8 cellular contexts compared by ENCODE assay signal in genomic region chr1:151459331-151460046, GRCh38. TPM values are rescaled to one million over a fixed set of nuclear protein-coding genes. Genes with fewer than 3 reads are reported as not detected.
A peak's percentile ranks its signal among the peaks of the same experiment; 100 is the strongest.
DNase-seq lines count a peak whose midpoint lies in the region; ATAC-seq and TF ChIP-seq lines count a peak whose summit lies in the region.

POGZ (minus strand) TSS chr1:151459494; CDS start chr1:151442204, 17,290 bp downstream.

- H3K27ac Mint-ChIP-seq in activated B cell treated with CpG ODN at 0.5 μM for 24 hours, result peak within 1 kb of the TSS; percentile 91

- no peaks in the 10 kb centered on the region for H3K9me3 ChIP-seq in smooth muscle cell (replicated peaks; ENCODE audit: low read depth)

- H3K4me3 Mint-ChIP-seq in activated B cell treated with CpG ODN at 0.5 μM for 24 hours, result peak within 1 kb of the TSS; percentile 89

- POLR2A ChIA-PET in activated B cell treated with CpG ODN at 0.5 μM for 24 hours (lab: Charles Lee), result interaction anchor here (0.5 to 5.9 kb wide), 20 partner anchors 12 to 1574 kb away, joined by 3 to 122 read pairs (median 3); partner anchors contain the start of genes PI4KB, PSMB4, RPRD2 and S100A11

- no peaks in the 10 kb centered on the region for H3K9me3 Mint-ChIP-seq in activated B cell treated with CpG ODN at 0.5 μM for 24 hours

- ATAC-seq in GM18870 (IDR thresholded peaks at IDR 0.05; ENCODE audit: unreplicated experiment) (peak; percentile 46), HG03139 (IDR thresholded peaks at IDR 0.05; ENCODE audit: unreplicated experiment) (peak; percentile 74), activated B cell treated with CpG ODN at 0.5 μM for 24 hours (ENCODE audit: low read depth) (peak; percentile 68)

- peak; percentile 90 for DNase-seq in 8988T
- DNase-seq in NCI-H345 treated with DMSO at 0.1 percent for 48 hours (lab: John Stamatoyannopoulos, UW; ENCODE audit: unreplicated experiment), result peak; percentile 97
- peak; percentile 84 for DNase-seq in activated B cell treated with CpG ODN at 0.5 μM for 24 hours
- DNase-seq in cardiac fibroblast (ENCODE audit: low read depth in 2 of 2), result peak; percentile 98 to 99
- DNase-seq in iPS-NIHi7 (ENCODE audit: extremely low spot score), result peak; percentile 96
- DNase-seq in smooth muscle cell (lab: John Stamatoyannopoulos, UW; ENCODE audit: unreplicated experiment), result peak; percentile 71

- CTCF ChIA-PET in activated B cell treated with CpG ODN at 0.5 μM for 24 hours (lab: Charles Lee), result interaction anchor here (0.7 to 1.9 kb wide), 4 partner anchors 14 to 91 kb away, joined by 3 to 8 read pairs (median 3); no protein-coding TSS in a partner anchor

- H3K9ac ChIP-seq in smooth muscle cell (ENCODE audit: low read depth), result peak within 1 kb of the TSS; percentile 97

- peaks cover 40% of the 10 kb centered on the region for H3K4me1 Mint-ChIP-seq in activated B cell treated with CpG ODN at 0.5 μM for 24 hours

- H3K4me3 ChIP-seq in cardiac fibroblast (replicated peaks in 1 of 2; ENCODE audit: low read depth in 2 of 2, low read length in 2 of 2) (peak within 1 kb of the TSS; percentile 56 to 68), smooth muscle cell (peak within 1 kb of the TSS; percentile 84)

- H3F3A ChIP-seq in smooth muscle cell (ENCODE audit: low read depth), result peaks cover 5% of the 10 kb centered on the region

- intact Hi-C loops in activated B cell treated with CpG ODN at 0.5 μM for 24 hours (cut with micrococcal nuclease), result loop anchor here (1.0 to 5.0 kb wide), 8 partner anchors 14 to 378 kb away; partner anchors contain the start of genes C2CD4D, CGN, MRPL9 and RFX5

- no peaks in the 10 kb centered on the region for H3K4me1 ChIP-seq in smooth muscle cell (ENCODE audit: low read depth)

- no peak for TF ChIP-seq CTCF in activated B cell treated with CpG ODN at 0.5 μM for 24 hours (IDR thresholded peaks at IDR 0.05)
- no peak for TF ChIP-seq CTCF in cardiac fibroblast (IDR thresholded peaks at IDR 0.05; ENCODE audit: low read depth, low read length)
- TF ChIP-seq CTCF in smooth muscle cell (IDR thresholded peaks at IDR 0.05; ENCODE audit: borderline replicate concordance, insufficient read depth, poor library complexity, severe bottlenecking), result no peak

- H3K36me3 Mint-ChIP-seq in activated B cell treated with CpG ODN at 0.5 μM for 24 hours (ENCODE audit: low read depth), result peaks cover 9% of the 10 kb centered on the region

- peaks cover 15% of the 10 kb centered on the region for H3K27me3 Mint-ChIP-seq in activated B cell treated with CpG ODN at 0.5 μM for 24 hours

- H3K27me3 ChIP-seq in smooth muscle cell (ENCODE audit: low read depth), result peaks cover 7% of the 10 kb centered on the region

- peak within 1 kb of the TSS; percentile 97 for H3K27ac ChIP-seq in smooth muscle cell (ENCODE audit: low read depth)

- peak within 1 kb of the TSS; percentile 88 for H3K4me2 ChIP-seq in smooth muscle cell

- 19% methylated on average over 20 of the region's 30 CpGs for WGBS in smooth muscle cell (ENCODE audit: low lambda C conversion rate)

- peak within 1 kb of the TSS; percentile 83 for H2AFZ ChIP-seq in smooth muscle cell (ENCODE audit: low read depth)

- peaks cover 38% of the 10 kb centered on the region for H4K20me1 ChIP-seq in smooth muscle cell (ENCODE audit: low read depth)

- peaks cover 38% of the 10 kb centered on the region for H3K79me2 ChIP-seq in smooth muscle cell (ENCODE audit: low read depth)

- H3K36me3 ChIP-seq in smooth muscle cell (ENCODE audit: low read depth), result no peaks in the 10 kb centered on the region

RNA-seq across cellular contexts. Expression of gene POGZ, which starts in this region (rescaled TPM):
- total RNA-seq in activated B cell treated with CpG ODN at 0.5 μM for 24 hours, result 121 and 135 TPM in 2 replicates
- total RNA-seq in smooth muscle cell, result 40.9 and 47.0 TPM in 2 replicates
- polyA plus RNA-seq in smooth muscle cell, result 20.5 and 24.8 TPM in 2 replicates

Comparison
In these comparisons a context has a peak if more than half of its experiments do, and no peak if none do; other contexts are left out.
1. Peak in every context shown above with its lines: DNase-seq, ATAC-seq, H3K4me3 ChIP-seq and H3K27ac ChIP-seq.